In genomic region chr6:3798211-3798909, GRCh38 we compare ENCODE assay signal across 13 cellular contexts. TPM values are rescaled to one million over a fixed set of nuclear protein-coding genes. Genes with fewer than 3 reads are reported as not detected.
DNase-seq lines count a peak whose midpoint lies in the region; ATAC-seq and TF ChIP-seq lines count a peak whose summit lies in the region.
"Had no signal": no experiment of that assay in that cellular context is flagged by ENCODE, and none has a peak within 500 bp of the region (broad histone marks: within the 10 kb centered on the region; RNA-seq: fewer than 3 reads in every experiment).

No MANE protein-coding gene starts in this region.

- POLR2A ChIA-PET in activated B cell treated with CpG ODN at 0.5 μM for 24 hours (lab: Charles Lee): no interaction called here

- H3K36me3 Mint-ChIP-seq in activated B cell treated with CpG ODN at 0.5 μM for 24 hours (ENCODE audit: low read depth): no peaks in the 10 kb centered on the region
- no peaks in the 10 kb centered on the region for H3K36me3 Mint-ChIP-seq in natural killer cell

- H3K4me1 Mint-ChIP-seq in activated B cell treated with CpG ODN at 0.5 μM for 24 hours (peaks cover 56% of the 10 kb centered on the region), natural killer cell (no peaks in the 10 kb centered on the region)
- H3K4me1 Mint-ChIP-seq: activated CD4-positive, alpha-beta T cell treated with anti-CD3 and anti-CD28 coated beads, Interleukin-2, amount 10 ng/mL, durations not matched to agents 7 days and 5 days had no signal

- H3K36me3 ChIP-seq in mesenchymal stem cell (ENCODE audit: control insufficient read depth in 1 of 2, insufficient read depth in 2 of 2, low read depth in 1 of 2, low read length in 2 of 2): no peaks in the 10 kb centered on the region
- H3K36me3 ChIP-seq: esophagus squamous epithelium had no signal

- H2BK5ac ChIP-seq in mesenchymal stem cell (ENCODE audit: low read depth, low read length, poor library complexity, severe bottlenecking): peak overlapping the region; percentile 47

- peak overlapping the region; percentile 65 for H4K91ac ChIP-seq in mesenchymal stem cell (ENCODE audit: low read length)

- peak overlapping the region; percentile 12 to 59 for H2BK12ac ChIP-seq in mesenchymal stem cell (ENCODE audit: low read length in 2 of 2)

- no peak overlapping the region for H3K4ac ChIP-seq in mesenchymal stem cell (ENCODE audit: low read depth in 1 of 2, low read length in 2 of 2)

- no peak overlapping the region for H3K14ac ChIP-seq in mesenchymal stem cell (ENCODE audit: low read length in 2 of 2)

- no peak overlapping the region for H2BK120ac ChIP-seq in mesenchymal stem cell (ENCODE audit: low read depth, low read length)

- H3K4me1 ChIP-seq in mesenchymal stem cell (ENCODE audit: control insufficient read depth, insufficient read depth, low read depth, low read length): peaks cover 18% of the 10 kb centered on the region

- DNase-seq in COLO668 (lab: John Stamatoyannopoulos, UW; ENCODE audit: unreplicated experiment) (peak; percentile 71), NCI-H187 (lab: John Stamatoyannopoulos, UW) (peak; percentile 90 to 91), activated B cell treated with CpG ODN at 0.5 μM for 24 hours (no peak), mesenchymal stem cell (no peak), natural killer cell (no peak)
- DNase-seq: activated CD4-positive, alpha-beta T cell treated with anti-CD3 and anti-CD28 coated beads, Interleukin-2, amount 10 ng/mL, durations not matched to agents 7 days and 5 days; COR-L47; esophagus squamous epithelium; testis had no signal

- no peak overlapping the region for H3K23ac ChIP-seq in mesenchymal stem cell (ENCODE audit: low read length in 2 of 2)

- H3K79me1 ChIP-seq in mesenchymal stem cell (replicated peaks; ENCODE audit: low read length, poor library complexity, severe bottlenecking): no peaks in the 10 kb centered on the region

- H2AK5ac ChIP-seq in mesenchymal stem cell (ENCODE audit: low read length, severe bottlenecking): peak overlapping the region; percentile 98

- H3K27me3 Mint-ChIP-seq in activated B cell treated with CpG ODN at 0.5 μM for 24 hours (no peaks in the 10 kb centered on the region), natural killer cell (ENCODE audit: low read depth in 2 of 2) (peaks cover 0 to 6% of the 10 kb centered on the region in 2 donors)
- H3K27me3 Mint-ChIP-seq: memory B cell had no signal

- H3K27me3 ChIP-seq in mesenchymal stem cell (ENCODE audit: control insufficient read depth in 1 of 2, insufficient read depth in 1 of 2, low read length in 2 of 2): no peaks in the 10 kb centered on the region
- H3K27me3 ChIP-seq: esophagus squamous epithelium, testis had no signal

- intact Hi-C loops in activated B cell treated with CpG ODN at 0.5 μM for 24 hours (cut with micrococcal nuclease): no loop called here
- intact Hi-C loops in natural killer cell (cut with micrococcal nuclease): no loop called here

- peak overlapping the region in 1 of 2 experiments; percentile 41 for H3K18ac ChIP-seq in mesenchymal stem cell (ENCODE audit: low read depth in 1 of 2, low read length in 2 of 2)

- H3K4me3 Mint-ChIP-seq in activated B cell treated with CpG ODN at 0.5 μM for 24 hours (peak overlapping the region; percentile 4), natural killer cell (no peak overlapping the region)
- H3K4me3 Mint-ChIP-seq: activated CD4-positive, alpha-beta T cell treated with anti-CD3 and anti-CD28 coated beads, Interleukin-2, amount 10 ng/mL, durations not matched to agents 7 days and 5 days; memory B cell had no signal

- H3K4me3 ChIP-seq in mesenchymal stem cell (ENCODE audit: insufficient read depth in 1 of 2, low read depth in 1 of 2, low read length in 2 of 2): no peak overlapping the region
- H3K4me3 ChIP-seq: esophagus squamous epithelium, testis had no signal

- peak overlapping the region; percentile 63 for H3K9ac ChIP-seq in mesenchymal stem cell (ENCODE audit: low read length)

- H3K9me3 ChIP-seq in mesenchymal stem cell (ENCODE audit: control insufficient read depth, low read length): no peaks in the 10 kb centered on the region
- H3K9me3 ChIP-seq: esophagus squamous epithelium, testis had no signal

- peak overlapping the region; percentile 83 for H4K8ac ChIP-seq in mesenchymal stem cell (ENCODE audit: low read length)

- 71% methylated on average over 6 of the region's 8 CpGs for WGBS in mesenchymal stem cell

- CTCF ChIA-PET in activated B cell treated with CpG ODN at 0.5 μM for 24 hours (lab: Charles Lee): no interaction called here

- TF ChIP-seq CTCF in activated B cell treated with CpG ODN at 0.5 μM for 24 hours (IDR thresholded peaks at IDR 0.05) (no peak), natural killer cell (IDR thresholded peaks at IDR 0.05) (no peak)

- no peak overlapping the region for H2AFZ ChIP-seq in mesenchymal stem cell (ENCODE audit: low read depth, low read length)

- ATAC-seq in activated B cell treated with CpG ODN at 0.5 μM for 24 hours (ENCODE audit: low read depth) (peak; percentile 43), natural killer cell (no peak), HG02885 (IDR thresholded peaks at IDR 0.05; ENCODE audit: poor library complexity, unreplicated experiment) (no peak), GM19023 (IDR thresholded peaks at IDR 0.05; ENCODE audit: unreplicated experiment) (no peak), GM18861 (IDR thresholded peaks at IDR 0.05; ENCODE audit: unreplicated experiment) (no peak)

- H2BK15ac ChIP-seq in mesenchymal stem cell (ENCODE audit: low read depth, poor library complexity, severe bottlenecking): no peak overlapping the region

- H3K4me2 ChIP-seq in mesenchymal stem cell (ENCODE audit: low read length, poor library complexity, severe bottlenecking): no peak overlapping the region

- H3K27ac Mint-ChIP-seq in activated B cell treated with CpG ODN at 0.5 μM for 24 hours: peak overlapping the region; percentile 36
- H3K27ac Mint-ChIP-seq in natural killer cell: no peak overlapping the region
- H3K27ac Mint-ChIP-seq: activated CD4-positive, alpha-beta T cell treated with anti-CD3 and anti-CD28 coated beads, Interleukin-2, amount 10 ng/mL, durations not matched to agents 7 days and 5 days; memory B cell had no signal

- no peaks in the 10 kb centered on the region for H3K9me3 Mint-ChIP-seq in activated B cell treated with CpG ODN at 0.5 μM for 24 hours
- no peaks in the 10 kb centered on the region for H3K9me3 Mint-ChIP-seq in natural killer cell
- H3K9me3 Mint-ChIP-seq: activated CD4-positive, alpha-beta T cell treated with anti-CD3 and anti-CD28 coated beads, Interleukin-2, amount 10 ng/mL, durations not matched to agents 7 days and 5 days; memory B cell had no signal

- peak overlapping the region; percentile 92 for H3K27ac ChIP-seq in mesenchymal stem cell (ENCODE audit: low read length, poor library complexity, severe bottlenecking)
- H3K27ac ChIP-seq: esophagus squamous epithelium, testis had no signal

RNA-seq across cellular contexts. Expression of gene PXDC1, which starts 46.8 kb away (rescaled TPM):
- total RNA-seq in activated B cell treated with CpG ODN at 0.5 μM for 24 hours (3.8 and 3.9 TPM in 2 replicates), natural killer cell (under 1 TPM in 2 of 3 donors, not detected in 1; 0.28 TPM)
- 40.5 TPM for polyA plus RNA-seq in mesenchymal stem cell (2013, experiment 1 of 2)
- 41.6 TPM for polyA plus RNA-seq in mesenchymal stem cell (2013, experiment 2 of 2)

RNA-seq across cellular contexts. Expression of gene FAM50B, which starts 50.8 kb away (rescaled TPM):
- total RNA-seq in activated B cell treated with CpG ODN at 0.5 μM for 24 hours (7.6 and 8.1 TPM in 2 replicates), natural killer cell (1 to 10 TPM; 1.9 to 4.7 (median 1.9) TPM)
- polyA plus RNA-seq in mesenchymal stem cell (2013, experiment 1 of 2): 2.1 TPM
- polyA plus RNA-seq in mesenchymal stem cell (2013, experiment 2 of 2): 2.1 TPM

Comparison
In these comparisons a context has a peak if more than half of its experiments do, and no peak if none do; other contexts are left out.
1. DNase-seq: peak in COLO668 (single experiment) and NCI-H187 (2 of 2); none in activated B cell treated with CpG ODN at 0.5 μM for 24 hours (single experiment), mesenchymal stem cell (single experiment) and natural killer cell (single experiment).